8 cellular contexts compared by ENCODE assay signal in genomic region chr9:37903831-37904646, GRCh38. TPM values are rescaled to one million over a fixed set of nuclear protein-coding genes. Genes with fewer than 3 reads are reported as not detected.
DNase-seq lines count a peak whose midpoint lies in the region; ATAC-seq, FAIRE-seq and TF ChIP-seq lines count a peak whose summit lies in the region.

SLC25A51 (minus strand) TSS chr9:37904127; CDS start chr9:37888550, 15,577 bp downstream.

- peaks cover 4 to 34% (median 26%) of the 10 kb centered on the region in 9 donors for H3K4me1 ChIP-seq in heart right ventricle

- peaks cover 0 to 22% (median 6%) of the 10 kb centered on the region in 9 donors for H3K36me3 ChIP-seq in heart right ventricle

- ATAC-seq in HG02840 (IDR thresholded peaks at IDR 0.05; ENCODE audit: low FRiP score, unreplicated experiment) (peak; percentile 93), heart right ventricle (peak; percentile 91 to 96 (median 94))

- intact Hi-C loops in heart right ventricle (cut with DNase I), result loop anchor here in 3 of 10 donors (5.0 to 10.0 kb wide), 2 partner anchors 152 to 491 kb away; partner anchors contain the start of genes ALDH1B1 (in 2 of the 3) and TRMT10B (in 1 of the 3)

- H3K27me3 Mint-ChIP-seq in progenitor cell of endocrine pancreas, result no peaks in the 10 kb centered on the region

- H3K9me3 Mint-ChIP-seq in progenitor cell of endocrine pancreas (ENCODE audit: low read depth), result no peaks in the 10 kb centered on the region

- no peaks in the 10 kb centered on the region for H3K9me3 ChIP-seq in heart right ventricle

- FAIRE-seq in GM12891 (lab: Jason Lieb, UNC), result peak; percentile 100

- no peaks in the 10 kb centered on the region for H3K27me3 ChIP-seq in heart right ventricle

- peak within 1 kb of the TSS; percentile 98 for H3K27ac Mint-ChIP-seq in progenitor cell of endocrine pancreas

- peak; percentile 60; the same call in 1 of the 2 replicates for TF ChIP-seq POLR2A in GM12891 (IDR thresholded peaks at IDR 0.05; ENCODE audit: low read depth, low read length)

- H3K4me1 Mint-ChIP-seq in progenitor cell of endocrine pancreas (ENCODE audit: low read depth), result peaks cover 18% of the 10 kb centered on the region

- TF ChIP-seq CTCF in heart right ventricle (IDR thresholded peaks at IDR 0.05) (peak; percentile 81 to 98 (median 93)), progenitor cell of endocrine pancreas (IDR thresholded peaks at IDR 0.05; ENCODE audit: unreplicated experiment) (peak; percentile 94)

- peak within 1 kb of the TSS; percentile 86 for H3K4me3 Mint-ChIP-seq in progenitor cell of endocrine pancreas (ENCODE audit: low read depth)

- peak within 1 kb of the TSS; percentile 48 for H3K27ac ChIP-seq in adipose tissue (ENCODE audit: low read depth, low read length)
- peak within 1 kb of the TSS; percentile 19 to 92 (median 88) for H3K27ac ChIP-seq in heart right ventricle

- DNase-seq in GM12891 (ENCODE audit: insufficient read length, low spot score) (peak; percentile 96), NCI-H1436 (lab: John Stamatoyannopoulos, UW) (peak; percentile 87), T follicular helper cell (ENCODE audit: low read depth) (peak; percentile 93), heart right ventricle (peak; percentile 96), progenitor cell of endocrine pancreas (ENCODE audit: low spot score, unreplicated experiment) (peak; percentile 98), ureter (ENCODE audit: low spot score) (peak; percentile 96)

- 0 to 1% (median 1%) methylated on average over 49 to 78 of the region's 78 CpGs for WGBS in adipose tissue, 3 donors
- WGBS in heart right ventricle, 2 donors, result 1% methylated on average over 75 to 78 of the region's 78 CpGs

- peaks cover 2% of the 10 kb centered on the region for H3K36me3 Mint-ChIP-seq in progenitor cell of endocrine pancreas (ENCODE audit: insufficient read depth)

- peak within 1 kb of the TSS; percentile 71 to 100 (median 87) for H3K4me3 ChIP-seq in heart right ventricle

TF ChIP-seq in GM12891, 5 proteins besides CTCF, POLR2A, EP300 and RAD21:
- TF ChIP-seq SPI1 (IDR thresholded peaks at IDR 0.05; ENCODE audit: low read depth, low read length) (no peak), PAX5 (IDR thresholded peaks at IDR 0.05; ENCODE audit: insufficient read depth, low read length, severe bottlenecking) (peak; percentile 26), POU2F2 (IDR thresholded peaks at IDR 0.05; ENCODE audit: low read depth, low read length) (peak; percentile 89), TAF1 (IDR thresholded peaks at IDR 0.05; ENCODE audit: low read depth, low read length) (peak; percentile 83), POLR2AphosphoS5 (IDR thresholded peaks at IDR 0.05; ENCODE audit: low read depth, low read length) (peak; percentile 58)

RNA-seq across cellular contexts. Expression of gene SLC25A51, which starts in this region (rescaled TPM):
- 6.9 TPM for polyA plus RNA-seq in GM12891 (2012; ENCODE audit: low read depth, missing spikeins)
- polyA plus RNA-seq in adipose tissue (10 to 100 TPM in 2 of 3 donors, 1 to 10 TPM in 1; 7.5 to 17.7 (median 12.1) TPM), heart right ventricle (1 to 10 TPM; 7.0 to 9.5 TPM)
- total RNA-seq in heart right ventricle (10 to 100 TPM; 16.3 to 26.5 (median 21.3) TPM), progenitor cell of endocrine pancreas (29.1 and 32.5 TPM in 2 replicates), ureter (22.1 TPM)

Comparison
In these comparisons a context has a peak if more than half of its experiments do, and no peak if none do; other contexts are left out.
1. Peak in every context shown above with its lines: DNase-seq, ATAC-seq, H3K4me3 ChIP-seq and H3K27ac ChIP-seq.